27 cellular contexts compared by ENCODE assay signal in genomic region chr4:62193726-62194125, GRCh38.
"Had no signal": no experiment of that assay in that cellular context is flagged by ENCODE, and none has a peak within 500 bp of the region (broad histone marks: within the 10 kb centered on the region; RNA-seq: fewer than 3 reads in every experiment).

No MANE protein-coding gene starts in this region.

- H3K4me3 ChIP-seq: breast epithelium, coronary artery, heart right ventricle, left lung, ovary, stomach, thyroid gland, upper lobe of right lung had no signal

- H3K36me3 ChIP-seq: breast epithelium, heart right ventricle, left lung, neutrophil, ovary, stomach, thyroid gland, upper lobe of right lung, WERI-Rb-1 had no signal

- ATAC-seq: activated CD4-positive, CD25-positive, alpha-beta regulatory T cell treated with anti-CD3 and anti-CD28 coated beads, Interleukin-2, amount 50 U/mL, for 24 hours; effector memory CD8-positive, alpha-beta T cell; left lung; stimulated activated naive B cell treated with anti-CD40 and anti-IgM and Interleukin-4, amounts not matched to agents 10 μg/mL and 1 μg/mL and 100 μg/mL, for 72 hours; T-helper 17 cell; upper lobe of right lung had no signal

- DNase-seq: activated CD4-positive, alpha-beta T cell treated with anti-CD3 and anti-CD28 coated beads for 48 hours; activated CD4-positive, alpha-beta T cell treated with anti-CD3 and anti-CD28 coated beads, Interleukin-2, amount 50 U/mL, for 48 hours; activated CD8-positive, alpha-beta memory T cell treated with anti-CD3 and anti-CD28 coated beads for 24 hours; activated effector memory CD4-positive, alpha-beta T cell treated with anti-CD3 and anti-CD28 coated beads, Interleukin-2, amount 50 U/mL, for 16 hours; activated naive CD4-positive, alpha-beta T cell treated with anti-CD3 and anti-CD28 coated beads for 36 hours; activated naive CD8-positive, alpha-beta T cell treated with anti-CD3 and anti-CD28 coated beads for 36 hours; activated T-cell treated with anti-CD3 and anti-CD28 coated beads, Interleukin-2, amount 50 U/mL, for 1 hour; effector memory CD8-positive, alpha-beta T cell; erythroblast; foreskin fibroblast; heart right ventricle; left lung; ovary; retina; stimulated activated CD4-positive, alpha-beta T cell treated with anti-CD3 and anti-CD28 coated beads, Interleukin-15, amount 100 ng/mL, for 24 hours; stimulated activated CD4-positive, alpha-beta T cell treated with anti-CD3 and anti-CD28 coated beads, Interleukin-2, amount 100 ng/mL, for 24 hours; stimulated activated naive B cell treated with anti-CD40 and anti-IgM and Interleukin-4, amounts not matched to agents 10 μg/mL and 1 μg/mL and 100 μg/mL, for 72 hours; stomach; T-helper 17 cell; T1000; thyroid gland; upper lobe of right lung; WERI-Rb-1 had no signal

- H3K9me3 ChIP-seq: breast epithelium, left lung, neutrophil, ovary, stomach, thyroid gland, upper lobe of right lung had no signal

- H3K4me1 ChIP-seq: breast epithelium, left lung, stomach, thyroid gland, upper lobe of right lung had no signal

- H3K27ac ChIP-seq: breast epithelium, coronary artery, heart right ventricle, left lung, neutrophil, ovary, stomach, thyroid gland, upper lobe of right lung, WERI-Rb-1 had no signal

- H3K27me3 ChIP-seq: breast epithelium, heart right ventricle, left lung, neutrophil, ovary, stomach, thyroid gland, upper lobe of right lung had no signal
